Comparison of ENCODE assay signal across 20 cellular contexts in genomic region chr15:82549199-82549665, GRCh38. TPM values are rescaled to one million over a fixed set of nuclear protein-coding genes. Genes with fewer than 3 reads are reported as not detected.
DNase-seq lines count a peak whose midpoint lies in the region; ATAC-seq, FAIRE-seq and TF ChIP-seq lines count a peak whose summit lies in the region.
"Had no signal": no experiment of that assay in that cellular context is flagged by ENCODE, and none has a peak within 500 bp of the region (broad histone marks: within the 10 kb centered on the region; RNA-seq: fewer than 3 reads in every experiment).

No MANE protein-coding gene starts in this region.

- H3K27ac Mint-ChIP-seq in activated T-helper 17 cell treated with anti-CD3 and anti-CD28 coated beads, Interleukin-2, amount 50 U/mL, for 72 hours, result no peak overlapping the region
- peak overlapping the region; percentile 44 for H3K27ac Mint-ChIP-seq in stimulated activated memory B cell treated with anti-CD40 and anti-IgM and Interleukin-4, amounts not matched to agents 10 μg/mL and 1 μg/mL and 100 μg/mL, for 72 hours
- H3K27ac Mint-ChIP-seq: HFFc6 had no signal

- H3K9me3 Mint-ChIP-seq in activated T-helper 17 cell treated with anti-CD3 and anti-CD28 coated beads, Interleukin-2, amount 50 U/mL, for 72 hours, result no peaks in the 10 kb centered on the region
- no peaks in the 10 kb centered on the region for H3K9me3 Mint-ChIP-seq in stimulated activated memory B cell treated with anti-CD40 and anti-IgM and Interleukin-4, amounts not matched to agents 10 μg/mL and 1 μg/mL and 100 μg/mL, for 72 hours
- H3K9me3 Mint-ChIP-seq: CD4-positive, alpha-beta memory T cell; HFFc6 had no signal

- H3K36me3 Mint-ChIP-seq in activated T-helper 17 cell treated with anti-CD3 and anti-CD28 coated beads, Interleukin-2, amount 50 U/mL, for 72 hours (ENCODE audit: low read depth), result no peaks in the 10 kb centered on the region
- H3K36me3 Mint-ChIP-seq in stimulated activated memory B cell treated with anti-CD40 and anti-IgM and Interleukin-4, amounts not matched to agents 10 μg/mL and 1 μg/mL and 100 μg/mL, for 72 hours, result no peaks in the 10 kb centered on the region
- H3K36me3 Mint-ChIP-seq: CD4-positive, alpha-beta memory T cell had no signal

- peak; percentile 16 for ATAC-seq in activated T-helper 17 cell treated with anti-CD3 and anti-CD28 coated beads, Interleukin-2, amount 50 U/mL, for 72 hours (replicated peaks)
- peak; percentile 21 for ATAC-seq in stimulated activated memory B cell treated with anti-CD40 and anti-IgM and Interleukin-4, amounts not matched to agents 10 μg/mL and 1 μg/mL and 100 μg/mL, for 72 hours
- ATAC-seq in GM19351 (IDR thresholded peaks at IDR 0.05; ENCODE audit: unreplicated experiment), result no peak

- no peak for FAIRE-seq in frontal cortex (lab: Jason Lieb, UNC)
- FAIRE-seq: GM12892, GM19239, H54 had no signal

- no peak overlapping the region for H3K4me3 ChIP-seq in coronary artery
- H3K4me3 ChIP-seq: HAP-1 had no signal

- peaks cover 4% of the 10 kb centered on the region for H3K4me1 Mint-ChIP-seq in activated T-helper 17 cell treated with anti-CD3 and anti-CD28 coated beads, Interleukin-2, amount 50 U/mL, for 72 hours
- peaks cover 27% of the 10 kb centered on the region for H3K4me1 Mint-ChIP-seq in stimulated activated memory B cell treated with anti-CD40 and anti-IgM and Interleukin-4, amounts not matched to agents 10 μg/mL and 1 μg/mL and 100 μg/mL, for 72 hours
- H3K4me1 Mint-ChIP-seq: CD4-positive, alpha-beta memory T cell had no signal

- no peak for TF ChIP-seq CTCF in coronary artery (IDR thresholded peaks at IDR 0.05)

- H3K27me3 Mint-ChIP-seq in activated T-helper 17 cell treated with anti-CD3 and anti-CD28 coated beads, Interleukin-2, amount 50 U/mL, for 72 hours, result peaks cover 13% of the 10 kb centered on the region
- no peaks in the 10 kb centered on the region for H3K27me3 Mint-ChIP-seq in stimulated activated memory B cell treated with anti-CD40 and anti-IgM and Interleukin-4, amounts not matched to agents 10 μg/mL and 1 μg/mL and 100 μg/mL, for 72 hours

- DNase-seq in OCI-M1 (lab: John Stamatoyannopoulos, UW) (peak; percentile 49), coronary artery (ENCODE audit: low spot score) (peak; percentile 52), NCI-H446 treated with DMSO at 0.1 percent for 48 hours (lab: John Stamatoyannopoulos, UW) (no peak), frontal cortex (ENCODE audit: low spot score in 2 of 2) (no peak)
- DNase-seq: C1 segment of cervical spinal cord; Calu3; CD4-positive, alpha-beta memory T cell; COR-L47; DMS53; DMS79 treated with DMSO at 0.1 percent for 48 hours; GF-D8; GOT3; HFFc6 had no signal

- no peak overlapping the region for H3K4me3 Mint-ChIP-seq in activated T-helper 17 cell treated with anti-CD3 and anti-CD28 coated beads, Interleukin-2, amount 50 U/mL, for 72 hours
- no peak overlapping the region for H3K4me3 Mint-ChIP-seq in stimulated activated memory B cell treated with anti-CD40 and anti-IgM and Interleukin-4, amounts not matched to agents 10 μg/mL and 1 μg/mL and 100 μg/mL, for 72 hours
- H3K4me3 Mint-ChIP-seq: CD4-positive, alpha-beta memory T cell; HFFc6 had no signal

- no peak overlapping the region for H3K27ac ChIP-seq in coronary artery

RNA-seq across cellular contexts. Expression of gene RPS17, which starts 9.0 kb away (rescaled TPM):
- 1,000 to 10,000 TPM; 2,918 to 3,433 TPM for total RNA-seq in activated T-helper 17 cell treated with anti-CD3 and anti-CD28 coated beads, Interleukin-2, amount 50 U/mL, for 72 hours
- 1,382 TPM for total RNA-seq in frontal cortex

Comparison
In these comparisons a context has a peak if more than half of its experiments do, and no peak if none do; other contexts are left out.
1. DNase-seq: peak in OCI-M1 (single experiment) and coronary artery (single experiment); none in NCI-H446 treated with DMSO at 0.1 percent for 48 hours (single experiment) and frontal cortex (0 of 2).